ENCODE assay signal across 19 cellular contexts in genomic region chr18:54878662-54879058, GRCh38.
"Had no signal": no experiment of that assay in that cellular context is flagged by ENCODE, and none has a peak within 500 bp of the region (broad histone marks: within the 10 kb centered on the region; RNA-seq: fewer than 3 reads in every experiment).

No MANE protein-coding gene starts in this region.

- H3K9me3 ChIP-seq: mucosa of descending colon, testis, uterus had no signal

- H3K4me3 ChIP-seq: cardiac muscle cell, mucosa of descending colon, testis, uterus had no signal

- DNase-seq: activated CD8-positive, alpha-beta memory T cell treated with anti-CD3 and anti-CD28 coated beads, Interleukin-2, amount 50 U/mL, for 48 hours; activated naive CD4-positive, alpha-beta T cell; activated T-cell treated with anti-CD3 and anti-CD28 coated beads, Interleukin-2, amount 50 U/mL, for 4 hours; amniotic stem cell; effector CD4-positive, alpha-beta T cell; glutamatergic neuron; islet precursor cell; left cardiac atrium; mucosa of descending colon; nephron progenitor cell; stimulated activated CD4-positive, alpha-beta T cell treated with anti-CD3 and anti-CD28 coated beads, Interleukin-2, amount 100 ng/mL, for 48 hours; stimulated activated naive CD4-positive, alpha-beta T cell; T-helper 9 cell; testis; uterus had no signal

- H3K4me1 ChIP-seq: testis, uterus had no signal

- ATAC-seq: activated T-cell treated with anti-CD3 and anti-CD28 coated beads, Interleukin-2, amount 50 U/mL, for 4 hours; left cardiac atrium; mucosa of descending colon; sciatic nerve; WTC11 had no signal

- H3K27ac ChIP-seq: cardiac muscle cell, testis, uterus had no signal

- H3K27me3 ChIP-seq: cardiac muscle cell, testis, uterus had no signal

- H3K36me3 ChIP-seq: cardiac muscle cell, uterus had no signal

- FAIRE-seq: frontal cortex had no signal
